Comparison of ENCODE assay signal across 8 cellular contexts in the genomic region with DNA sequence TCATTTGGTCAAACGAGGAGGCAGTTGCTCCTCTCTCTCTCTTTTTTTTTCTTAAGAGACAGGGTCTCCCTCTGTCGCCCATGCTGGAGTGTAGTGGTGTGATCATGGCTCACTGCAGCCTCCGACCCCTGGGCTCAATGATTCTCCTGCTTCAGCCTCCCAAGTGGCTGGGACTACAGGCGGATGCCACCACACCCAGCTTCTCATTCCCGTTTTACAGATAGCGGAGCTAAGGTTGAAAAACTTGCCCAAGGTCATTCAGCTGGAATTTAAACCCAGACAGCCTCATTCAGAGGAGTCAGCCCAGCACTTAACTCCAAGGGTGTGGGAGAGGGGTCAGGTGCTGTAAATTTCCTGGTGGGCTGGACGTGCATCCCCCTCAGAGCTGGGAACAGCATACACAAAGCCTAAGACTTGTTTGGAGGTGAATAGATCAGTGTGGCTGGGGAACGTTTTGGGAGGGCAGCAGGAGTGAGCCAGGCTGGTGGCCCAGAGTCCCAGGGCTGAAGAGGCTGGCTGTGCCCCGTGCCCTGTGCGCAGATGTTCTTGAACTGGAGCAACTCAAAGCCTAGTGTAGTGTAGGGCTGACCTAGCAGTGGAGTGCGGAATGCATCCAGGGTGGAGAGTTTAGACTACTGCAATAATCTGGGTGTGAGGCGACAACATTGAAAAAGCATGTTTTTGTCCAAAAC. TPM values are rescaled to one million over a fixed set of nuclear protein-coding genes. Genes with fewer than 3 reads are reported as not detected.
A peak's percentile ranks its signal among the peaks of the same experiment; 100 is the strongest.
DNase-seq lines count a peak whose midpoint lies in the region; ATAC-seq, FAIRE-seq and TF ChIP-seq lines count a peak whose summit lies in the region.

No MANE protein-coding gene starts in this region.

- ATAC-seq in HepG2 (no peak), GM18873 (IDR thresholded peaks at IDR 0.05; ENCODE audit: low FRiP score, unreplicated experiment) (no peak)

- H3K27ac ChIP-seq in liver (ENCODE audit: low read depth in 1 of 2, low read length in 2 of 2) = no peak overlapping the region
- no peak overlapping the region for H3K27ac ChIP-seq in HepG2 (ENCODE audit: extremely low read length, insufficient read depth, low read length)
- H3K27ac ChIP-seq in neural progenitor cell = no peak overlapping the region

- no peaks in the 10 kb centered on the region for H3K27me3 ChIP-seq in liver (ENCODE audit: control insufficient read depth in 4 of 4, insufficient read depth in 4 of 4, low read length in 3 of 4)
- H3K27me3 ChIP-seq in HepG2 (ENCODE audit: control insufficient read depth in 1 of 2, insufficient read depth in 2 of 2, low read length in 2 of 2) = peaks cover 9 to 89% of the 10 kb centered on the region in 2 experiments
- H3K27me3 ChIP-seq in neural progenitor cell = peaks cover 88% of the 10 kb centered on the region

- H3K9me3 Mint-ChIP-seq in neural progenitor cell = no peaks in the 10 kb centered on the region

- peaks cover 3 to 27% (median 15%) of the 10 kb centered on the region in 4 donors for H3K4me1 ChIP-seq in liver (ENCODE audit: control insufficient read depth in 4 of 4, insufficient read depth in 4 of 4, low read length in 3 of 4)
- peaks cover 12% of the 10 kb centered on the region; the same call in 1 of the 2 replicates for H3K4me1 ChIP-seq in HepG2 (ENCODE audit: insufficient read depth, low read length)
- peaks cover 15% of the 10 kb centered on the region for H3K4me1 ChIP-seq in neural progenitor cell

- peaks cover 34% of the 10 kb centered on the region for H3K27me3 Mint-ChIP-seq in neural progenitor cell (ENCODE audit: insufficient read depth, low read depth)

- H3K36me3 ChIP-seq in liver (ENCODE audit: control insufficient read depth in 4 of 4, insufficient read depth in 3 of 4, low read depth in 1 of 4, low read length in 3 of 4) (peaks cover 0 to 2% (median 0%) of the 10 kb centered on the region in 4 donors), HepG2 (replicated peaks in 1 of 2; ENCODE audit: control insufficient read depth in 1 of 2, insufficient read depth in 2 of 2, low read length in 2 of 2) (no peaks in the 10 kb centered on the region), neural progenitor cell (no peaks in the 10 kb centered on the region)

- BruUV-seq in HepG2 (replicated peaks; lab: Mats Ljungman, UMichigan) = no TSS peak

- FAIRE-seq in HepG2 (lab: Jason Lieb, UNC) = no peak

- TF ChIP-seq RAD21 in liver (IDR thresholded peaks at IDR 0.05) (no peak), HepG2 (CRISPR knock-in tag; IDR thresholded peaks at IDR 0.05) (no peak)

- no peak overlapping the region for H3K4me2 ChIP-seq in HepG2 (ENCODE audit: low read depth, low read length)
- H3K4me2 ChIP-seq in neural progenitor cell = peak overlapping the region; percentile 97

- H3K4me3 ChIP-seq in liver (ENCODE audit: low read depth in 1 of 3, low read length in 3 of 3) = peak overlapping the region in 2 of 3 donors; percentile 41 to 90
- no peak overlapping the region for H3K4me3 ChIP-seq in HepG2 (replicated peaks in 1 of 3; ENCODE audit: insufficient read depth in 1 of 3, low read depth in 2 of 3, low read length in 3 of 3)
- H3K4me3 ChIP-seq in fibroblast of pulmonary artery (replicated peaks; ENCODE audit: low read depth, low read length) = peak overlapping the region; percentile 72
- no peak overlapping the region for H3K4me3 ChIP-seq in neural progenitor cell

- H3K9ac ChIP-seq in liver (ENCODE audit: low read depth in 1 of 2, low read length in 2 of 2) (no peak overlapping the region), HepG2 (ENCODE audit: insufficient read depth, low read depth, low read length) (no peak overlapping the region), neural progenitor cell (no peak overlapping the region)

- peaks cover 23% of the 10 kb centered on the region for H3K4me1 Mint-ChIP-seq in neural progenitor cell

- H3K9me3 ChIP-seq in liver (ENCODE audit: control insufficient read depth in 4 of 4, low read length in 3 of 4) (no peaks in the 10 kb centered on the region), HepG2 (ENCODE audit: low read length) (no peaks in the 10 kb centered on the region), neural progenitor cell (ENCODE audit: low read depth) (no peaks in the 10 kb centered on the region)

- peaks cover 4% of the 10 kb centered on the region for H3K36me3 Mint-ChIP-seq in neural progenitor cell

- H3K79me2 ChIP-seq in HepG2 (ENCODE audit: insufficient read depth, low read length) = no peaks in the 10 kb centered on the region
- H3K79me2 ChIP-seq in neural progenitor cell (ENCODE audit: low read depth) = no peaks in the 10 kb centered on the region

- no peak for TF ChIP-seq CTCF in liver (IDR thresholded peaks at IDR 0.05; ENCODE audit: low read depth, low read length, missing input control)
- no peak for TF ChIP-seq CTCF in HepG2 (CRISPR knock-in tag; IDR thresholded peaks at IDR 0.05)
- no peak for TF ChIP-seq CTCF in fibroblast of pulmonary artery (IDR thresholded peaks at IDR 0.05; ENCODE audit: low read length, missing control alignments)
- no peak for TF ChIP-seq CTCF in neural progenitor cell (IDR thresholded peaks at IDR 0.05)

- 81% methylated on average over 12 of the region's 12 CpGs for WGBS in liver
- 42% methylated on average over 12 of the region's 12 CpGs for WGBS in HepG2 (ENCODE audit: low lambda C conversion rate)

- peaks cover 8% of the 10 kb centered on the region for H3F3A ChIP-seq in neural progenitor cell (ENCODE audit: low read depth)

- CTCF ChIA-PET in HepG2 (lab: Yijun Ruan, JAX; ENCODE audit: low intra/inter-chr PET ratio, low total read pairs) = no interaction called here

- H3K27ac Mint-ChIP-seq in neural progenitor cell = no peak overlapping the region

- POLR2A ChIA-PET in HepG2 (lab: Yijun Ruan, JAX) = no interaction called here

- intact Hi-C loops in HepG2 (cut with micrococcal nuclease; ENCODE audit: unreplicated experiment) = no loop called here

- DNase-seq in HepG2 (ENCODE audit: low spot score) = no peak
- no peak for DNase-seq in fibroblast of pulmonary artery (ENCODE audit: low read depth)
- no peak for DNase-seq in neural progenitor cell (ENCODE audit: low spot score)
- no peak for DNase-seq in GOT3 (lab: John Stamatoyannopoulos, UW)
- no peak for DNase-seq in cortex of kidney (lab: John Stamatoyannopoulos, UW)
- no peak for DNase-seq in DMS 273 treated with DMSO at 0.1 percent for 48 hours (lab: John Stamatoyannopoulos, UW)

- H3K4me3 Mint-ChIP-seq in neural progenitor cell = peak overlapping the region; percentile 89

- no peak for TF ChIP-seq POLR2A in HepG2 (IDR thresholded peaks at IDR 0.05; ENCODE audit: insufficient read depth in 1 of 2, low read depth in 2 of 2, low read length in 2 of 2)

- H4K20me1 ChIP-seq in HepG2 (ENCODE audit: insufficient read depth, low read length) (no peaks in the 10 kb centered on the region), neural progenitor cell (ENCODE audit: low read depth) (peaks cover 11% of the 10 kb centered on the region)

- H2AFZ ChIP-seq in HepG2 (ENCODE audit: low read length) (no peak overlapping the region), neural progenitor cell (replicated peaks) (no peak overlapping the region)

- TF ChIP-seq EP300 in HepG2 (IDR thresholded peaks at IDR 0.05; ENCODE audit: low read depth in 2 of 2, low read length in 2 of 2) (no peak), HepG2 (CRISPR knock-in tag; IDR thresholded peaks at IDR 0.05; ENCODE audit: borderline replicate concordance) (no peak)

- in situ Hi-C loops in HepG2 (cut with HindIII; ENCODE audit: extremely low pct_ligation_motif_present, low pct_unique_long_range_greater_than_20kb) = no loop called here

RNA-seq across cellular contexts. Expression of gene HTRA1, which starts 2.3 kb away (rescaled TPM):
- total RNA-seq in liver (10 to 100 TPM in 1 of 2 donors, 1 to 10 TPM in 1; 4.3 to 73.3 TPM), HepG2 (2016; rRNA removed; fragmentation: Illumina TruSeq; extraction: Trizol) (0.17 and 0.40 TPM in 2 replicates), neural progenitor cell (ENCODE audit: low replicate concordance) (12.2 and 17.0 TPM in 2 replicates)
- polyA plus RNA-seq in liver (100 to 1,000 TPM in 1 of 2 donors, 10 to 100 TPM in 1; 71.0 to 289 TPM), HepG2 (2011; rRNA removed) (0.11 and 0.18 TPM in 2 replicates)
- total RNA-seq in HepG2 (2016; cell fraction: cytosol; rRNA removed; fragmentation: Illumina TruSeq; extraction: Trizol; ENCODE audit: low read depth) = 0.10 TPM in 1 of 2 replicates, not detected in the other
- 0.15 and 0.37 TPM in 2 replicates for total RNA-seq in HepG2 (2016; cell fraction: insoluble cytoplasmic fraction; rRNA removed; fragmentation: Illumina TruSeq; extraction: Trizol)
- 0.31 and 0.48 TPM in 2 replicates for total RNA-seq in HepG2 (2016; cell fraction: membrane; rRNA removed; fragmentation: Illumina TruSeq; extraction: Trizol)
- 0.43 TPM in 1 of 2 replicates, not detected in the other for total RNA-seq in HepG2 (2016; cell fraction: nucleus; rRNA removed; fragmentation: Illumina TruSeq; extraction: Trizol)
- 0.09 and 0.16 TPM in 2 replicates for polyA plus RNA-seq in HepG2 (2011; cell fraction: cytosol; rRNA removed)
- polyA plus RNA-seq in HepG2 (2011; cell fraction: nucleus; rRNA removed) = 0.13 TPM in 1 of 2 replicates, not detected in the other
- 0.09 and 0.11 TPM in 2 replicates for polyA plus RNA-seq in HepG2 (2012)
- polyA plus RNA-seq in HepG2 (2016; cell fraction: cytosol; fragmentation: Illumina TruSeq; extraction: Trizol; ENCODE audit: low read depth) = 0.18 TPM in 2 replicates
- polyA plus RNA-seq in HepG2 (2016; cell fraction: insoluble cytoplasmic fraction; fragmentation: Illumina TruSeq; extraction: Trizol; ENCODE audit: low read depth) = 0.13 TPM in 1 of 2 replicates, not detected in the other
- polyA plus RNA-seq in HepG2 (2016; cell fraction: membrane; fragmentation: Illumina TruSeq; extraction: Trizol; ENCODE audit: low read depth) = 0.22 TPM in 2 replicates
- 0.29 TPM in 1 of 2 replicates, not detected in the other for polyA plus RNA-seq in HepG2 (2016; cell fraction: nucleus; fragmentation: Illumina TruSeq; extraction: Trizol; ENCODE audit: insufficient read depth, low read depth)
- 23.5 TPM in 1 of 2 replicates, not detected in the other for polyA minus RNA-seq in HepG2 (2011; rRNA and poly(A)+ RNA removed; ENCODE audit: low replicate concordance)
- 0.26 TPM in 1 of 2 replicates, not detected in the other for polyA minus RNA-seq in HepG2 (2011; cell fraction: cytosol; rRNA and poly(A)+ RNA removed)
- polyA minus RNA-seq in HepG2 (2011; cell fraction: nucleus; rRNA and poly(A)+ RNA removed) = not detected in 2 replicates

RNA-seq across cellular contexts. Expression of gene ARMS2, which starts 9.2 kb away (rescaled TPM):
- total RNA-seq in liver = under 1 TPM in 1 of 2 donors, not detected in 1; 0.17 TPM
- polyA plus RNA-seq in liver = not detected
- not detected in 2 replicates for total RNA-seq in HepG2 (2016; rRNA removed; fragmentation: Illumina TruSeq; extraction: Trizol)
- not detected in 2 replicates for total RNA-seq in HepG2 (2016; cell fraction: cytosol; rRNA removed; fragmentation: Illumina TruSeq; extraction: Trizol; ENCODE audit: low read depth)
- total RNA-seq in HepG2 (2016; cell fraction: insoluble cytoplasmic fraction; rRNA removed; fragmentation: Illumina TruSeq; extraction: Trizol) = not detected in 2 replicates
- not detected in 2 replicates for total RNA-seq in HepG2 (2016; cell fraction: membrane; rRNA removed; fragmentation: Illumina TruSeq; extraction: Trizol)
- not detected in 2 replicates for total RNA-seq in HepG2 (2016; cell fraction: nucleus; rRNA removed; fragmentation: Illumina TruSeq; extraction: Trizol)
- polyA plus RNA-seq in HepG2 (2011; rRNA removed) = not detected in 2 replicates
- polyA plus RNA-seq in HepG2 (2011; cell fraction: cytosol; rRNA removed) = not detected in 2 replicates
- 0.23 TPM in 1 of 2 replicates, not detected in the other for polyA plus RNA-seq in HepG2 (2011; cell fraction: nucleus; rRNA removed)
- not detected in 2 replicates for polyA plus RNA-seq in HepG2 (2012)
- not detected in 2 replicates for polyA plus RNA-seq in HepG2 (2016; cell fraction: cytosol; fragmentation: Illumina TruSeq; extraction: Trizol; ENCODE audit: low read depth)
- polyA plus RNA-seq in HepG2 (2016; cell fraction: insoluble cytoplasmic fraction; fragmentation: Illumina TruSeq; extraction: Trizol; ENCODE audit: low read depth) = not detected in 2 replicates
- not detected in 2 replicates for polyA plus RNA-seq in HepG2 (2016; cell fraction: membrane; fragmentation: Illumina TruSeq; extraction: Trizol; ENCODE audit: low read depth)
- not detected in 2 replicates for polyA plus RNA-seq in HepG2 (2016; cell fraction: nucleus; fragmentation: Illumina TruSeq; extraction: Trizol; ENCODE audit: insufficient read depth, low read depth)
- polyA minus RNA-seq in HepG2 (2011; rRNA and poly(A)+ RNA removed; ENCODE audit: low replicate concordance) = not detected in 2 replicates
- not detected in 2 replicates for polyA minus RNA-seq in HepG2 (2011; cell fraction: cytosol; rRNA and poly(A)+ RNA removed)
- not detected in 2 replicates for polyA minus RNA-seq in HepG2 (2011; cell fraction: nucleus; rRNA and poly(A)+ RNA removed)
- not detected in 2 replicates for total RNA-seq in neural progenitor cell (ENCODE audit: low replicate concordance)

Comparison
In these comparisons a context has a peak if more than half of its experiments do, and no peak if none do; other contexts are left out.
1. H3K4me3 ChIP-seq: peak in liver (2 of 3) and fibroblast of pulmonary artery (single experiment); none in HepG2 (0 of 3) and neural progenitor cell (single experiment).